19 cellular contexts compared by ENCODE assay signal in genomic region chr19:18716857-18717256, GRCh38. TPM values are rescaled to one million over a fixed set of nuclear protein-coding genes. Genes with fewer than 3 reads are reported as not detected.
DNase-seq lines count a peak whose midpoint lies in the region; ATAC-seq, FAIRE-seq and TF ChIP-seq lines count a peak whose summit lies in the region.
"Had no signal": no experiment of that assay in that cellular context is flagged by ENCODE, and none has a peak within 500 bp of the region (broad histone marks: within the 10 kb centered on the region; RNA-seq: fewer than 3 reads in every experiment).

No MANE protein-coding gene starts in this region.

- H2AK5ac ChIP-seq in H1 (ENCODE audit: low read depth, low read length) = peak overlapping the region; percentile 96
- H2AK5ac ChIP-seq in neuronal stem cell (ENCODE audit: low read depth, low read length) = peak overlapping the region; percentile 26

- 0 out of 7 replicates have a peak overlapping the region, but pooled peaks of 1 of the 4 experiments have one; percentile 30 for H3K9ac ChIP-seq in H1 (replicated peaks in 1 of 4; ENCODE audit: extremely low read depth in 1 of 4, low read depth in 3 of 4, low read length in 3 of 4)
- H3K9ac ChIP-seq in neuronal stem cell (ENCODE audit: low read depth, low read length, poor library complexity) = peak overlapping the region; percentile 21

- H3K79me1 ChIP-seq in H1 (ENCODE audit: low read depth, low read length) (peaks cover 3% of the 10 kb centered on the region), neuronal stem cell (ENCODE audit: low read depth, low read length) (peaks cover 24% of the 10 kb centered on the region)

- no peaks in the 10 kb centered on the region for H3K9me3 ChIP-seq in CD4-positive, alpha-beta T cell (ENCODE audit: control insufficient read depth, low read length)
- H3K9me3 ChIP-seq in H1 (ENCODE audit: insufficient read depth in 2 of 2, low read depth in 1 of 2, low read length in 1 of 2) = no peaks in the 10 kb centered on the region
- peaks cover 0 to 5% of the 10 kb centered on the region in 2 donors for H3K9me3 ChIP-seq in neuronal stem cell (replicated peaks in 1 of 2; ENCODE audit: control insufficient read depth in 2 of 2, insufficient read depth in 1 of 2, low read depth in 1 of 2, low read length in 2 of 2)
- H3K9me3 ChIP-seq in vagina = no peaks in the 10 kb centered on the region
- H3K9me3 ChIP-seq: Peyer's patch had no signal

- H3K14ac ChIP-seq in H1 (ENCODE audit: insufficient read length) = no peak overlapping the region
- peak overlapping the region; percentile 100 for H3K14ac ChIP-seq in neuronal stem cell (ENCODE audit: low read length)

- H3K4me3 Mint-ChIP-seq in CD4-positive, alpha-beta T cell = no peak overlapping the region
- no peak overlapping the region for H3K4me3 Mint-ChIP-seq in activated CD8-positive, alpha-beta T cell treated with anti-CD3 and anti-CD28 coated beads, Interleukin-2, amount 10 ng/mL, durations not matched to agents 7 days and 5 days

- H3K18ac ChIP-seq in H1 (ENCODE audit: extremely low read depth, low read length) (no peak overlapping the region), neuronal stem cell (ENCODE audit: low read length) (peak overlapping the region; percentile 17)

- H3K27ac Mint-ChIP-seq in CD4-positive, alpha-beta T cell = peak overlapping the region; percentile 61
- no peak overlapping the region for H3K27ac Mint-ChIP-seq in activated CD8-positive, alpha-beta T cell treated with anti-CD3 and anti-CD28 coated beads, Interleukin-2, amount 10 ng/mL, durations not matched to agents 7 days and 5 days

- H3K4me1 ChIP-seq in H1 (replicated peaks in 1 of 4; ENCODE audit: control insufficient read depth in 3 of 4, insufficient read depth in 4 of 4, low read length in 3 of 4) (peaks cover 0 to 3% (median 0%) of the 10 kb centered on the region in 4 experiments; a peak in 1 of 7 replicates), neuronal stem cell (ENCODE audit: control insufficient read depth in 2 of 2, insufficient read depth in 1 of 2, low read depth in 1 of 2, low read length in 2 of 2) (peaks cover 0 to 6% of the 10 kb centered on the region in 2 donors), vagina (peaks cover 1% of the 10 kb centered on the region)
- H3K4me1 ChIP-seq: Peyer's patch had no signal

- DNase-seq in CD4-positive, alpha-beta T cell = no peak
- DNase-seq in RWPE1 (ENCODE audit: low spot score) (no peak), H1 (ENCODE audit: low read depth in 1 of 2, low spot score in 2 of 2) (no peak), neuronal stem cell (ENCODE audit: low spot score) (no peak), vagina (ENCODE audit: extremely low spot score in 2 of 2) (no peak)
- DNase-seq in activated CD8-positive, alpha-beta T cell treated with anti-CD3 and anti-CD28 coated beads, Interleukin-2, amount 10 ng/mL, durations not matched to agents 7 days and 5 days = no peak
- DNase-seq in stimulated activated CD8-positive, alpha-beta memory T cell treated with anti-CD3 and anti-CD28 coated beads, Interleukin-4, amount 100 ng/mL, for 48 hours = no peak
- DNase-seq: C1 segment of cervical spinal cord; DMS79 treated with DMSO at 0.1 percent for 48 hours; NCI-H1105; NCI-H1694 treated with DMSO at 0.1 percent for 48 hours; NCI-H510A; NCI-H748 treated with DMSO at 0.1 percent for 48 hours; NK-92 treated with Interleukin-12 subunit alpha and Interleukin-12 subunit beta, amount 100 ng/mL, for 24 hours; Peyer's patch had no signal

- 87% methylated on average over 6 of the region's 6 CpGs; no CpG with 5 or more reads in 1 of the 2 experiments for WGBS in H1 (ENCODE audit: extremely low coverage in 1 of 2, insufficient coverage in 1 of 2, insufficient read length in 1 of 2, insufficient replicate concordance in 2 of 2, low coverage in 1 of 2, low lambda C conversion rate in 2 of 2, missing lambda C conversion rate in 1 of 2), 2 experiments
- WGBS in neuronal stem cell (ENCODE audit: extremely low coverage in 2 of 2, insufficient read length in 2 of 2, insufficient replicate concordance in 1 of 2), 2 donors = no CpG with 5 or more reads among the region's 6 CpGs

- TF ChIP-seq POLR2A in H1 (IDR thresholded peaks at IDR 0.05; ENCODE audit: control extremely low read depth in 1 of 2, low read depth in 2 of 2, low read length in 2 of 2) = no peak
- no peak for TF ChIP-seq POLR2A in vagina (IDR thresholded peaks at IDR 0.05)

- H2BK15ac ChIP-seq in H1 (ENCODE audit: low read length) (no peak overlapping the region), neuronal stem cell (ENCODE audit: low read length) (no peak overlapping the region)

- H3K23me2 ChIP-seq in H1 (ENCODE audit: low read depth, low read length) = 0 out of 2 replicates have a peak, but pooled peaks cover 2% of the 10 kb centered on the region

- H3K4ac ChIP-seq in H1 (replicated peaks; ENCODE audit: insufficient read length, low read depth, low read length) (peak overlapping the region; percentile 14), neuronal stem cell (ENCODE audit: low read length) (peak overlapping the region; percentile 93)

- no peak overlapping the region for H3K23ac ChIP-seq in H1 (ENCODE audit: insufficient read length)
- H3K23ac ChIP-seq in neuronal stem cell (ENCODE audit: low read depth, low read length, poor library complexity) = peak overlapping the region; percentile 91

- peaks cover 0 to 3% of the 10 kb centered on the region in 2 experiments; a peak in 1 of 4 replicates for H3K79me2 ChIP-seq in H1 (ENCODE audit: control insufficient read depth in 1 of 2, insufficient read depth in 2 of 2, low read length in 2 of 2)

- FAIRE-seq in H1 (lab: Jason Lieb, UNC) = no peak
- FAIRE-seq: K562 had no signal

- no peak for ATAC-seq in CD4-positive, alpha-beta T cell (ENCODE audit: poor library complexity)
- ATAC-seq in GM19351 (IDR thresholded peaks at IDR 0.05; ENCODE audit: unreplicated experiment) = no peak
- no peak for ATAC-seq in activated CD8-positive, alpha-beta T cell treated with anti-CD3 and anti-CD28 coated beads, Interleukin-2, amount 10 ng/mL, durations not matched to agents 7 days and 5 days
- ATAC-seq: HCT116, K562 had no signal

- H3K56ac ChIP-seq in H1 (replicated peaks; ENCODE audit: insufficient read length, low read depth, low read length) = no peak overlapping the region

- H2BK12ac ChIP-seq in H1 (ENCODE audit: low read depth, low read length) = peak overlapping the region; percentile 80; the same call in 1 of the 2 replicates
- H2BK12ac ChIP-seq in neuronal stem cell (ENCODE audit: low read length) = peak overlapping the region; percentile 58

- H3K4me3 ChIP-seq in H1 (ENCODE audit: extremely low read depth in 1 of 4, insufficient read depth in 2 of 4, low read depth in 3 of 4, low read length in 4 of 4) (no peak overlapping the region), neuronal stem cell (ENCODE audit: low read length in 2 of 2) (peak overlapping the region in 1 of 2 donors; percentile 69), vagina (no peak overlapping the region)
- H3K4me3 ChIP-seq: K562, Peyer's patch, SK-N-MC had no signal

- peaks cover 0 to 21% of the 10 kb centered on the region in 2 experiments for H4K20me1 ChIP-seq in H1 (replicated peaks in 1 of 2; ENCODE audit: control insufficient read depth in 1 of 2, insufficient read depth in 2 of 2, low read length in 2 of 2)

- H3K36me3 ChIP-seq in H1 (ENCODE audit: control insufficient read depth in 2 of 4, insufficient read depth in 4 of 4, low read length in 3 of 4) = no peaks in the 10 kb centered on the region
- H3K36me3 ChIP-seq in neuronal stem cell (replicated peaks in 1 of 2; ENCODE audit: control insufficient read depth in 2 of 2, insufficient read depth in 2 of 2, low read length in 2 of 2) = peaks cover 3 to 7% of the 10 kb centered on the region in 2 donors
- H3K36me3 ChIP-seq in vagina = no peaks in the 10 kb centered on the region
- H3K36me3 ChIP-seq: Peyer's patch had no signal

- intact Hi-C loops in CD4-positive, alpha-beta T cell (cut with DNase I, micrococcal nuclease) = no loop called here
- intact Hi-C loops in vagina (cut with DNase I) = no loop called here

- H4K8ac ChIP-seq in H1 (ENCODE audit: extremely low read depth, insufficient read depth, low read length) = no peak overlapping the region
- peak overlapping the region; percentile 98 for H4K8ac ChIP-seq in neuronal stem cell (ENCODE audit: low read depth, low read length)

- H2AFZ ChIP-seq in H1 (ENCODE audit: low read length) = no peak overlapping the region
- H2AFZ ChIP-seq in neuronal stem cell (ENCODE audit: low read length) = no peak overlapping the region

- no peak overlapping the region for H3K27ac ChIP-seq in CD4-positive, alpha-beta T cell (ENCODE audit: low read depth, low read length)
- 0 out of 2 replicates have a peak overlapping the region, but pooled peaks have one; percentile 8 for H3K27ac ChIP-seq in RWPE1
- no peak overlapping the region for H3K27ac ChIP-seq in H1 (ENCODE audit: low read depth, low read length)
- no peak overlapping the region for H3K27ac ChIP-seq in neuronal stem cell (replicated peaks; ENCODE audit: low read length)
- H3K27ac ChIP-seq in vagina = no peak overlapping the region
- H3K27ac ChIP-seq: Peyer's patch, SK-N-MC had no signal

- no peak overlapping the region for H2BK5ac ChIP-seq in H1 (ENCODE audit: low read depth, low read length)
- no peak overlapping the region for H2BK5ac ChIP-seq in neuronal stem cell (ENCODE audit: low read length)

- no peak overlapping the region for H4K5ac ChIP-seq in H1 (ENCODE audit: insufficient read length, low read depth, low read length)

- peaks cover 7% of the 10 kb centered on the region for H3K36me3 Mint-ChIP-seq in CD4-positive, alpha-beta T cell (ENCODE audit: low read depth)
- no peaks in the 10 kb centered on the region for H3K36me3 Mint-ChIP-seq in activated CD8-positive, alpha-beta T cell treated with anti-CD3 and anti-CD28 coated beads, Interleukin-2, amount 10 ng/mL, durations not matched to agents 7 days and 5 days (ENCODE audit: low read depth)

- no peak overlapping the region for H2BK20ac ChIP-seq in H1 (ENCODE audit: low read length)

- H3K9me3 Mint-ChIP-seq in CD4-positive, alpha-beta T cell = no peaks in the 10 kb centered on the region
- H3K9me3 Mint-ChIP-seq in activated CD8-positive, alpha-beta T cell treated with anti-CD3 and anti-CD28 coated beads, Interleukin-2, amount 10 ng/mL, durations not matched to agents 7 days and 5 days (ENCODE audit: insufficient read depth) = no peaks in the 10 kb centered on the region

- TF ChIP-seq CTCF in CD4-positive, alpha-beta T cell (IDR thresholded peaks at IDR 0.05) = no peak
- TF ChIP-seq CTCF in RWPE1 (conservative IDR thresholded peaks at IDR 0.05; ENCODE audit: low read depth) (no peak), H1 (IDR thresholded peaks at IDR 0.05; ENCODE audit: control extremely low read depth in 1 of 3, insufficient read depth in 1 of 3, low read depth in 1 of 3, low read length in 3 of 3) (no peak), vagina (IDR thresholded peaks at IDR 0.05) (no peak)

- no peak for TF ChIP-seq EP300 in H1 (IDR thresholded peaks at IDR 0.05; ENCODE audit: borderline replicate concordance in 1 of 2, low read depth in 2 of 2, low read length in 2 of 2)

- no peak for TF ChIP-seq RAD21 in H1 (IDR thresholded peaks at IDR 0.05 in 1 of 2, conservative IDR thresholded peaks at IDR 0.05 in 1 of 2; ENCODE audit: low read depth in 2 of 2, low read length in 2 of 2)

- H2BK120ac ChIP-seq in H1 (replicated peaks; ENCODE audit: low read depth, low read length) = no peak overlapping the region
- no peak overlapping the region for H2BK120ac ChIP-seq in neuronal stem cell (ENCODE audit: low read depth, low read length)

- H4K91ac ChIP-seq in H1 (replicated peaks; ENCODE audit: insufficient read length, low read length) (peak overlapping the region; percentile 85), neuronal stem cell (ENCODE audit: low read depth, low read length, poor library complexity) (no peak overlapping the region)

- CTCF ChIA-PET in CD4-positive, alpha-beta T cell (lab: Charles Lee) = no interaction called here
- CTCF ChIA-PET in RWPE1 (lab: Yijun Ruan, JAX) = interaction anchor here (0.5 to 1.0 kb wide), 2 partner anchors 30 to 189 kb away, joined by 3 to 4 read pairs; no protein-coding TSS in a partner anchor
- CTCF ChIA-PET in H1 (lab: Charles Lee; ENCODE audit: partially characterized antibody) = interaction anchor here (1.0 kb wide), 1 partner anchor 130 kb away, joined by 3 read pairs; no protein-coding TSS in a partner anchor
- CTCF ChIA-PET in activated CD8-positive, alpha-beta T cell treated with anti-CD3 and anti-CD28 coated beads, Interleukin-2, amount 10 ng/mL, durations not matched to agents 7 days and 5 days (lab: Charles Lee) = no interaction called here

- peaks cover 33% of the 10 kb centered on the region for H3K4me1 Mint-ChIP-seq in CD4-positive, alpha-beta T cell (ENCODE audit: low read depth)
- peaks cover 15% of the 10 kb centered on the region for H3K4me1 Mint-ChIP-seq in activated CD8-positive, alpha-beta T cell treated with anti-CD3 and anti-CD28 coated beads, Interleukin-2, amount 10 ng/mL, durations not matched to agents 7 days and 5 days (ENCODE audit: low read depth)

- POLR2A ChIA-PET in CD4-positive, alpha-beta T cell (lab: Charles Lee) = interaction anchor here (2.1 kb wide), 1 partner anchor 16 kb away, joined by 5 read pairs; no protein-coding TSS in a partner anchor
- POLR2A ChIA-PET in RWPE1 (lab: Yijun Ruan, JAX; ENCODE audit: low non-redundant PET) (no interaction called here), H1 (lab: Charles Lee; ENCODE audit: partially characterized antibody) (interaction anchor here (0.7 to 1.0 kb wide), 2 partner anchors 14 to 35 kb away, joined by 3 to 4 read pairs; no protein-coding TSS in a partner anchor)
- POLR2A ChIA-PET in activated CD8-positive, alpha-beta T cell treated with anti-CD3 and anti-CD28 coated beads, Interleukin-2, amount 10 ng/mL, durations not matched to agents 7 days and 5 days (lab: Charles Lee) = no interaction called here

- no peaks in the 10 kb centered on the region for H3K27me3 Mint-ChIP-seq in CD4-positive, alpha-beta T cell
- no peaks in the 10 kb centered on the region for H3K27me3 Mint-ChIP-seq in activated CD8-positive, alpha-beta T cell treated with anti-CD3 and anti-CD28 coated beads, Interleukin-2, amount 10 ng/mL, durations not matched to agents 7 days and 5 days (ENCODE audit: low read depth)

- H3K27me3 ChIP-seq in CD4-positive, alpha-beta T cell (ENCODE audit: control insufficient read depth, insufficient read depth, low read length) = no peaks in the 10 kb centered on the region
- H3K27me3 ChIP-seq in H1 (replicated peaks in 1 of 4; ENCODE audit: control insufficient read depth in 3 of 4, extremely low read depth in 1 of 4, insufficient read depth in 3 of 4, low read length in 3 of 4) (no peaks in the 10 kb centered on the region), neuronal stem cell (ENCODE audit: control insufficient read depth in 3 of 3, insufficient read depth in 3 of 3, low read depth in 1 of 3, low read length in 3 of 3) (no peaks in the 10 kb centered on the region), vagina (no peaks in the 10 kb centered on the region)
- H3K27me3 ChIP-seq: Peyer's patch had no signal

- H3K4me2 ChIP-seq in H1 (ENCODE audit: insufficient read depth in 1 of 2, low read depth in 2 of 2, low read length in 2 of 2) = no peak overlapping the region
- H3K4me2 ChIP-seq in neuronal stem cell (ENCODE audit: insufficient read depth, low read length, poor library complexity, severe bottlenecking) = no peak overlapping the region

RNA-seq across cellular contexts. Expression of gene CRTC1, which starts 33.4 kb away (rescaled TPM):
- total RNA-seq in CD4-positive, alpha-beta T cell = 10 to 100 TPM; 11.8 to 12.2 TPM
- 8.5 TPM in 2 replicates for total RNA-seq in H1 (2021; fragmentation: NEBNext Ultra II Directional; extraction: Animal tissue kit (Norgen Biotek cat#: 25700))
- 2.9 and 6.5 TPM in 2 replicates for polyA plus RNA-seq in H1 (2011; rRNA removed)
- 2.7 TPM for polyA plus RNA-seq in H1 (2011; cell fraction: cytosol; rRNA removed)
- polyA plus RNA-seq in H1 (2011; cell fraction: nucleus; rRNA removed) = 18.3 TPM
- polyA plus RNA-seq in H1 (2012, experiment 1 of 2) = 4.4 to 9.8 TPM (median 8.1 TPM) in 4 replicates
- polyA plus RNA-seq in H1 (2012, experiment 2 of 2) = 4.9 TPM
- 8.8 TPM for polyA plus RNA-seq in H1 (2013, experiment 1 of 2)
- polyA plus RNA-seq in H1 (2013, experiment 2 of 2) = 7.7 TPM
- polyA minus RNA-seq in H1 (2011; rRNA and poly(A)+ RNA removed) = 0.71 and 1.8 TPM in 2 replicates
- polyA minus RNA-seq in H1 (2011; cell fraction: cytosol; rRNA and poly(A)+ RNA removed) = 4.7 TPM
- 6.3 TPM for polyA minus RNA-seq in H1 (2011; cell fraction: nucleus; rRNA and poly(A)+ RNA removed)
- polyA plus RNA-seq in neuronal stem cell (2013, experiment 1 of 2) = 17.4 TPM
- 17.8 TPM for polyA plus RNA-seq in neuronal stem cell (2013, experiment 2 of 2)
- 7.4 TPM for total RNA-seq in vagina
- total RNA-seq in activated CD8-positive, alpha-beta T cell treated with anti-CD3 and anti-CD28 coated beads, Interleukin-2, amount 10 ng/mL, durations not matched to agents 7 days and 5 days = 1 to 10 TPM; 7.0 to 8.0 TPM

Comparison
In these comparisons a context has a peak if more than half of its experiments do, and no peak if none do; other contexts are left out.
1. CTCF ChIA-PET loops: an anchor here in RWPE1 (0.5 to 1.0 kb wide) and H1 (1.0 kb wide); none called in CD4-positive, alpha-beta T cell and activated CD8-positive, alpha-beta T cell treated with anti-CD3 and anti-CD28 coated beads, Interleukin-2, amount 10 ng/mL, durations not matched to agents 7 days and 5 days.
2. POLR2A ChIA-PET loops: an anchor here in CD4-positive, alpha-beta T cell (2.1 kb wide) and H1 (0.7 to 1.0 kb wide); none called in RWPE1 and activated CD8-positive, alpha-beta T cell treated with anti-CD3 and anti-CD28 coated beads, Interleukin-2, amount 10 ng/mL, durations not matched to agents 7 days and 5 days.